ENCODE assay signal across 31 cellular contexts in genomic region chrX:136597356-136597755, GRCh38. TPM values are rescaled to one million over a fixed set of nuclear protein-coding genes. Genes with fewer than 3 reads are reported as not detected.
"Had no signal": no experiment of that assay in that cellular context is flagged by ENCODE, and none has a peak within 500 bp of the region (broad histone marks: within the 10 kb centered on the region; RNA-seq: fewer than 3 reads in every experiment).

No MANE protein-coding gene starts in this region.

- DNase-seq: activated B cell treated with CpG ODN at 0.5 μM for 24 hours; activated CD4-positive, alpha-beta T cell treated with anti-CD3 and anti-CD28 coated beads for 1 hour; activated CD4-positive, alpha-beta T cell treated with anti-CD3 and anti-CD28 coated beads, Interleukin-2, amount 50 U/mL, for 1 hour; activated CD8-positive, alpha-beta memory T cell treated with anti-CD3 and anti-CD28 coated beads, Interleukin-2, amount 50 U/mL, for 48 hours; activated CD8-positive, alpha-beta T cell treated with anti-CD3 and anti-CD28 coated beads, Interleukin-2, amount 10 ng/mL, durations not matched to agents 7 days and 5 days; activated effector memory CD4-positive, alpha-beta T cell treated with anti-CD3 and anti-CD28 coated beads, Interleukin-2, amount 50 U/mL, for 16 hours; activated naive CD8-positive, alpha-beta T cell treated with anti-CD3 and anti-CD28 coated beads, Interleukin-2, amount 50 U/mL, for 24 hours; amniotic stem cell; body of pancreas; central memory CD4-positive, alpha-beta T cell; MG63; MV-4-11; NCI-H1092 treated with DMSO at 0.1 percent for 48 hours; NCI-H1417 treated with DMSO at 0.1 percent for 48 hours; NCI-H1694; NCI-H2029; NCI-H2107; NCI-H2171 treated with DMSO at 0.1 percent for 48 hours; NCI-H345; NCI-H510A treated with DMSO at 0.1 percent for 48 hours; NCI-H69; NK-92 treated with Interleukin-12 subunit alpha and Interleukin-12 subunit beta, amount 100 ng/mL, for 24 hours; OCI-M1; RPMI8226; T-helper 9 cell had no signal

- H3K4me3 ChIP-seq: ascending aorta, body of pancreas, MG63, SK-N-MC had no signal

- H3K27me3 Mint-ChIP-seq: activated naive CD8-positive, alpha-beta T cell treated with anti-CD3 and anti-CD28 coated beads, Interleukin-2, amount 50 U/mL, for 24 hours had no signal

- H3K9me3 ChIP-seq: ascending aorta, body of pancreas, MG63 had no signal

- H3K4me3 Mint-ChIP-seq: activated B cell treated with CpG ODN at 0.5 μM for 24 hours; activated CD8-positive, alpha-beta T cell treated with anti-CD3 and anti-CD28 coated beads, Interleukin-2, amount 10 ng/mL, durations not matched to agents 7 days and 5 days; activated naive CD8-positive, alpha-beta T cell treated with anti-CD3 and anti-CD28 coated beads, Interleukin-2, amount 50 U/mL, for 24 hours; activated T-helper 1 cell treated with anti-CD3 and anti-CD28 coated beads, Interleukin-12 subunit alpha, Interleukin-12 subunit beta, Interleukin-2, Interleukin-4 antibody, amounts not matched to agents 30 ng/mL and 10 ng/mL and 1 ng/mL, durations not matched to agents 14 hours and 24 hours and 36 hours had no signal

- ATAC-seq: activated CD8-positive, alpha-beta T cell treated with anti-CD3 and anti-CD28 coated beads, Interleukin-2, amount 10 ng/mL, durations not matched to agents 7 days and 5 days; activated naive CD8-positive, alpha-beta T cell treated with anti-CD3 and anti-CD28 coated beads, Interleukin-2, amount 50 U/mL, for 24 hours; body of pancreas; Panc1; Right ventricle myocardium inferior had no signal

- H3K4me1 Mint-ChIP-seq: activated B cell treated with CpG ODN at 0.5 μM for 24 hours had no signal

- H3K27ac Mint-ChIP-seq: activated B cell treated with CpG ODN at 0.5 μM for 24 hours; activated CD8-positive, alpha-beta T cell treated with anti-CD3 and anti-CD28 coated beads, Interleukin-2, amount 10 ng/mL, durations not matched to agents 7 days and 5 days; activated naive CD8-positive, alpha-beta T cell treated with anti-CD3 and anti-CD28 coated beads, Interleukin-2, amount 50 U/mL, for 24 hours had no signal

- H3K36me3 ChIP-seq: ascending aorta, MG63 had no signal

- H3K9me3 Mint-ChIP-seq: activated B cell treated with CpG ODN at 0.5 μM for 24 hours had no signal

- H3K27me3 ChIP-seq: ascending aorta, body of pancreas, MG63 had no signal

- H3K4me1 ChIP-seq: ascending aorta, body of pancreas had no signal

- H3K27ac ChIP-seq: ascending aorta, body of pancreas, SK-N-MC had no signal

RNA-seq across cellular contexts. Expression of gene CD40LG, which starts 50.6 kb away (rescaled TPM):
- total RNA-seq: activated B cell treated with CpG ODN at 0.5 μM for 24 hours, ascending aorta, body of pancreas, bronchial epithelial cell, Right ventricle myocardium inferior had no signal
